8 cellular contexts compared by ENCODE assay signal in genomic region chr17:4533522-4534502, GRCh38. TPM values are rescaled to one million over a fixed set of nuclear protein-coding genes. Genes with fewer than 3 reads are reported as not detected.
DNase-seq lines count a peak whose midpoint lies in the region; ATAC-seq and TF ChIP-seq lines count a peak whose summit lies in the region.

No MANE protein-coding gene starts in this region.

- H3K36me3 ChIP-seq in esophagus squamous epithelium: peaks cover 0 to 27% (median 1%) of the 10 kb centered on the region in 3 donors
- H3K36me3 ChIP-seq in tibial artery: peaks cover 0 to 12% (median 4%) of the 10 kb centered on the region in 3 donors

- intact Hi-C loops in esophagus squamous epithelium (cut with DNase I): no loop called here
- intact Hi-C loops in tibial artery (cut with DNase I; ENCODE audit: low total_unique reads): loop anchor here (5.0 kb wide), 1 partner anchor 692 kb away; no protein-coding TSS in a partner anchor

- no peak for TF ChIP-seq CTCF in esophagus squamous epithelium (IDR thresholded peaks at IDR 0.05)
- TF ChIP-seq CTCF in tibial artery (IDR thresholded peaks at IDR 0.05): no peak

- DNase-seq in H4 (ENCODE audit: low spot score) (peak; percentile 42), OCI-M1 (lab: John Stamatoyannopoulos, UW) (peak; percentile 26), esophagus squamous epithelium (lab: John Stamatoyannopoulos, UW) (no peak), retina (peak; percentile 46), tibial artery (no peak), activated gamma-delta T cell treated with Interleukin-2 at 50 U/mL for 16 hours (no peak)
- no peak for DNase-seq in stimulated activated CD4-positive, alpha-beta T cell treated with anti-CD3 and anti-CD28 coated beads, Interleukin-1b, Interleukin-23, amount 100 ng/mL, for 48 hours

- no peaks in the 10 kb centered on the region for H3K9me3 ChIP-seq in esophagus squamous epithelium
- H3K9me3 ChIP-seq in tibial artery: no peaks in the 10 kb centered on the region

- H3K27me3 ChIP-seq in esophagus squamous epithelium (peaks cover 0 to 45% (median 0%) of the 10 kb centered on the region in 4 donors), tibial artery (peaks cover 0 to 6% of the 10 kb centered on the region in 2 donors)

- no peak for TF ChIP-seq POLR2A in esophagus squamous epithelium (IDR thresholded peaks at IDR 0.05)

- ATAC-seq in HG03095 (IDR thresholded peaks at IDR 0.05; ENCODE audit: unreplicated experiment): no peak

- peaks cover 27 to 94% (median 58%) of the 10 kb centered on the region in 3 donors for H3K4me1 ChIP-seq in esophagus squamous epithelium
- peaks cover 10 to 48% (median 31%) of the 10 kb centered on the region in 4 donors for H3K4me1 ChIP-seq in tibial artery

- H3K4me3 ChIP-seq in esophagus squamous epithelium: no peak overlapping the region
- no peak overlapping the region for H3K4me3 ChIP-seq in tibial artery

- 19 to 65% methylated on average over 6 to 9 of the region's 23 CpGs for whole genome bisulfite sequencing in esophagus squamous epithelium, 2 donors

- H3K27ac ChIP-seq in esophagus squamous epithelium (peak overlapping the region; percentile 24 to 85 (median 58)), tibial artery (no peak overlapping the region)

RNA-seq across cellular contexts. Expression of gene MYBBP1A, which starts 21.4 kb away (rescaled TPM):
- 15.0 and 16.4 TPM in 2 replicates for total RNA-seq in H4 (2014; rRNA removed; shearing (Covaris generic))
- total RNA-seq in esophagus squamous epithelium: 10 to 100 TPM; 32.4 to 70.0 (median 54.4) TPM

RNA-seq across cellular contexts. Expression of gene GGT6, which starts 26.6 kb away (rescaled TPM):
- not detected in 2 replicates for total RNA-seq in H4 (2014; rRNA removed; shearing (Covaris generic))
- 100 to 1,000 TPM in 1 of 4 donors, 10 to 100 TPM in 3; 46.0 to 141 (median 68.5) TPM for total RNA-seq in esophagus squamous epithelium

RNA-seq across cellular contexts. Expression of gene SPNS2, which starts 35.1 kb away (rescaled TPM):
- 0.06 and 0.52 TPM in 2 replicates for total RNA-seq in H4 (2014; rRNA removed; shearing (Covaris generic))
- 10 to 100 TPM; 36.8 to 66.6 (median 47.6) TPM for total RNA-seq in esophagus squamous epithelium

RNA-seq across cellular contexts. Expression of gene SMTNL2, which starts 50.5 kb away (rescaled TPM):
- total RNA-seq in H4 (2014; rRNA removed; shearing (Covaris generic)): 0.08 TPM in 1 of 2 replicates, not detected in the other
- total RNA-seq in esophagus squamous epithelium: under 1 TPM; 0.41 to 0.76 (median 0.69) TPM

Comparison
In these comparisons a context has a peak if more than half of its experiments do, and no peak if none do; other contexts are left out.
1. DNase-seq: peak in H4 (single experiment), OCI-M1 (single experiment) and retina (single experiment); none in esophagus squamous epithelium (single experiment), tibial artery (0 of 2), activated gamma-delta T cell treated with Interleukin-2 at 50 U/mL for 16 hours (single experiment) and stimulated activated CD4-positive, alpha-beta T cell treated with anti-CD3 and anti-CD28 coated beads, Interleukin-1b, Interleukin-23, amount 100 ng/mL, for 48 hours (single experiment).
2. H3K27ac ChIP-seq: peak in esophagus squamous epithelium (4 of 4); none in tibial artery (0 of 2).
3. RNA of gene GGT6, which starts 26.6 kb away (total RNA-seq): 46.0 to 141 TPM in esophagus squamous epithelium; not detected in H4; every median in the first group is over 10 times any median in the second.
4. RNA of gene SPNS2, which starts 35.1 kb away (total RNA-seq): 36.8 to 66.6 TPM in esophagus squamous epithelium; 0.06 to 0.52 TPM in H4; every median in the first group is over 10 times any median in the second.